Comparison of ENCODE assay signal across 1 cellular context in genomic region chr12:121334513-121335343, GRCh38.
TF ChIP-seq lines count a peak whose summit lies in the region.

No MANE protein-coding gene starts in this region.

TF ChIP-seq in GM12878, 131 proteins besides CTCF, POLR2A, EP300 and RAD21 (continued from another document):
- peak; percentile 82 for TF ChIP-seq SMC3 (IDR thresholded peaks at IDR 0.05; ENCODE audit: borderline replicate concordance, low read length)
